In genomic region chr4:149102765-149103164, GRCh38 we compare ENCODE assay signal across 16 cellular contexts.
DNase-seq lines count a peak whose midpoint lies in the region; ATAC-seq and TF ChIP-seq lines count a peak whose summit lies in the region.
"Had no signal": no experiment of that assay in that cellular context is flagged by ENCODE, and none has a peak within 500 bp of the region (broad histone marks: within the 10 kb centered on the region; RNA-seq: fewer than 3 reads in every experiment).

No MANE protein-coding gene starts in this region.

- no peaks in the 10 kb centered on the region for H3F3A ChIP-seq in SK-N-SH (replicated peaks; ENCODE audit: insufficient read depth)
- H3F3A ChIP-seq in MM.1S (ENCODE audit: insufficient read depth, low read length), result peaks cover 13% of the 10 kb centered on the region

- H3K9ac ChIP-seq in SK-N-SH, result no peak overlapping the region
- no peak overlapping the region for H3K9ac ChIP-seq in MM.1S (ENCODE audit: low read length)
- no peak overlapping the region for H3K9ac ChIP-seq in mesenchymal stem cell (ENCODE audit: low read length)
- H3K9ac ChIP-seq: BLaER1 treated with 17β-estradiol and CSF1 and Interleukin-3, amounts not matched to agents 10 nM and 100 nM had no signal

- H3K4me2 ChIP-seq in SK-N-SH (no peak overlapping the region), MM.1S (ENCODE audit: low read depth, low read length) (peak overlapping the region; percentile 70), mesenchymal stem cell (ENCODE audit: low read length, poor library complexity, severe bottlenecking) (no peak overlapping the region)
- H3K4me2 ChIP-seq: A549; BLaER1 treated with 17β-estradiol and CSF1 and Interleukin-3, amounts not matched to agents 10 nM and 100 nM had no signal

- H3K4ac ChIP-seq in mesenchymal stem cell (ENCODE audit: low read depth in 1 of 2, low read length in 2 of 2), result no peak overlapping the region

- H3K27ac ChIP-seq in SK-N-SH (ENCODE audit: low read depth in 2 of 2, low read length in 1 of 2), result no peak overlapping the region
- H3K27ac ChIP-seq in MM.1S (ENCODE audit: low read length), result peak overlapping the region; percentile 55; the same call in 1 of the 2 replicates
- peak overlapping the region; percentile 53 for H3K27ac ChIP-seq in mesenchymal stem cell (ENCODE audit: low read length, poor library complexity, severe bottlenecking)
- H3K27ac ChIP-seq: 22Rv1; A549; BLaER1 treated with 17β-estradiol and CSF1 and Interleukin-3, amounts not matched to agents 10 nM and 100 nM had no signal

- no peaks in the 10 kb centered on the region for H3K36me3 ChIP-seq in SK-N-SH (replicated peaks in 1 of 2; ENCODE audit: control insufficient read depth in 1 of 2, insufficient read depth in 2 of 2, low read length in 1 of 2)
- H3K36me3 ChIP-seq in MM.1S (replicated peaks; ENCODE audit: insufficient read depth, low read length), result no peaks in the 10 kb centered on the region
- no peaks in the 10 kb centered on the region for H3K36me3 ChIP-seq in mesenchymal stem cell (ENCODE audit: control insufficient read depth in 1 of 2, insufficient read depth in 2 of 2, low read depth in 1 of 2, low read length in 2 of 2)
- H3K36me3 ChIP-seq: BLaER1 treated with 17β-estradiol and CSF1 and Interleukin-3, amounts not matched to agents 10 nM and 100 nM; HAP-1 had no signal

- no peak overlapping the region for H2BK12ac ChIP-seq in mesenchymal stem cell (ENCODE audit: low read length in 2 of 2)

- H4K20me1 ChIP-seq in SK-N-SH (ENCODE audit: insufficient read depth) (no peaks in the 10 kb centered on the region), MM.1S (ENCODE audit: insufficient read depth, low read length) (no peaks in the 10 kb centered on the region)
- H4K20me1 ChIP-seq: BLaER1 treated with 17β-estradiol and CSF1 and Interleukin-3, amounts not matched to agents 10 nM and 100 nM had no signal

- no peak overlapping the region for H3K23ac ChIP-seq in mesenchymal stem cell (ENCODE audit: low read length in 2 of 2)

- DNase-seq in SK-N-SH (no peak), MM.1S (peak; percentile 75), astrocyte of the cerebellum (ENCODE audit: low read depth) (peak; percentile 6), mesenchymal stem cell (no peak), NCI-H524 (lab: John Stamatoyannopoulos, UW) (no peak)
- DNase-seq in stimulated activated CD4-positive, alpha-beta T cell treated with anti-CD3 and anti-CD28 coated beads, Interleukin-4, amount 100 ng/mL, for 24 hours, result no peak
- DNase-seq: Calu3; CD8-positive, alpha-beta T cell; DMS79 treated with DMSO at 0.1 percent for 48 hours; GF-D8 had no signal

- POLR2A ChIA-PET in SK-N-SH (lab: Yijun Ruan, JAX), result no interaction called here

- in situ Hi-C loops in astrocyte of the cerebellum (cut with HindIII; ENCODE audit: low sequenced_read_pairs), result no loop called here

- no peak overlapping the region for H2BK15ac ChIP-seq in mesenchymal stem cell (ENCODE audit: low read depth, poor library complexity, severe bottlenecking)

- H3K9me2 ChIP-seq in SK-N-SH, result no peaks in the 10 kb centered on the region
- no peaks in the 10 kb centered on the region for H3K9me2 ChIP-seq in MM.1S (replicated peaks; ENCODE audit: insufficient read depth, low read length)

- H2BK120ac ChIP-seq in mesenchymal stem cell (ENCODE audit: low read depth, low read length), result no peak overlapping the region

- no peak overlapping the region for H4K8ac ChIP-seq in mesenchymal stem cell (ENCODE audit: low read length)

- no peaks in the 10 kb centered on the region for H3K4me1 ChIP-seq in SK-N-SH (ENCODE audit: control insufficient read depth in 1 of 2, insufficient read depth in 2 of 2, low read depth in 1 of 2, low read length in 1 of 2)
- H3K4me1 ChIP-seq in MM.1S (ENCODE audit: low read length), result peaks cover 20% of the 10 kb centered on the region
- H3K4me1 ChIP-seq in mesenchymal stem cell (ENCODE audit: control insufficient read depth, insufficient read depth, low read depth, low read length), result no peaks in the 10 kb centered on the region
- H3K4me1 ChIP-seq: A549; BLaER1 treated with 17β-estradiol and CSF1 and Interleukin-3, amounts not matched to agents 10 nM and 100 nM; HAP-1 had no signal

- H3K18ac ChIP-seq in mesenchymal stem cell (ENCODE audit: low read depth in 1 of 2, low read length in 2 of 2), result no peak overlapping the region

- H3K14ac ChIP-seq in mesenchymal stem cell (ENCODE audit: low read length in 2 of 2), result no peak overlapping the region

- ATAC-seq in SK-N-SH treated with all-trans-retinoic acid at 6 μM for 48 hours (no peak), GM21576 (IDR thresholded peaks at IDR 0.05; ENCODE audit: unreplicated experiment) (no peak)
- ATAC-seq: A549; CD8-positive, alpha-beta T cell had no signal

- H2AK5ac ChIP-seq in mesenchymal stem cell (ENCODE audit: low read length, severe bottlenecking), result no peak overlapping the region

- no peak overlapping the region for H2BK5ac ChIP-seq in mesenchymal stem cell (ENCODE audit: low read depth, low read length, poor library complexity, severe bottlenecking)

- no peak for TF ChIP-seq CTCF in SK-N-SH (IDR thresholded peaks at IDR 0.05)
- TF ChIP-seq CTCF in MM.1S (IDR thresholded peaks at IDR 0.05; ENCODE audit: low read length), result no peak
- TF ChIP-seq CTCF in astrocyte of the cerebellum (IDR thresholded peaks at IDR 0.05; ENCODE audit: low read depth, low read length, missing control alignments), result no peak

- H3K79me1 ChIP-seq in mesenchymal stem cell (replicated peaks; ENCODE audit: low read length, poor library complexity, severe bottlenecking), result no peaks in the 10 kb centered on the region

- peak overlapping the region; percentile 2; the same call in 1 of the 2 replicates for H2AFZ ChIP-seq in SK-N-SH (ENCODE audit: low read depth)
- peak overlapping the region; percentile 40; the same call in 1 of the 2 replicates for H2AFZ ChIP-seq in MM.1S (ENCODE audit: low read length)
- no peak overlapping the region for H2AFZ ChIP-seq in mesenchymal stem cell (ENCODE audit: low read depth, low read length)

- CTCF ChIA-PET in SK-N-SH (lab: Yijun Ruan, JAX), result no interaction called here

- no peaks in the 10 kb centered on the region for H3K9me3 ChIP-seq in SK-N-SH
- H3K9me3 ChIP-seq in MM.1S (replicated peaks; ENCODE audit: insufficient read depth, low read length), result no peaks in the 10 kb centered on the region
- peaks cover 10% of the 10 kb centered on the region for H3K9me3 ChIP-seq in mesenchymal stem cell (ENCODE audit: control insufficient read depth, low read length)
- H3K9me3 ChIP-seq: A549, HAP-1 had no signal

- H3K79me2 ChIP-seq in SK-N-SH (ENCODE audit: insufficient read depth), result no peaks in the 10 kb centered on the region
- no peaks in the 10 kb centered on the region for H3K79me2 ChIP-seq in MM.1S (ENCODE audit: low read length)

- H4K91ac ChIP-seq in mesenchymal stem cell (ENCODE audit: low read length), result no peak overlapping the region

- TF ChIP-seq EP300 in SK-N-SH (IDR thresholded peaks at IDR 0.05; ENCODE audit: borderline replicate concordance in 1 of 2, low read depth in 1 of 2, low read length in 1 of 2), result no peak

- no peak overlapping the region for H3K4me3 ChIP-seq in SK-N-SH (ENCODE audit: low read depth in 2 of 2, low read length in 1 of 2)
- H3K4me3 ChIP-seq in MM.1S (ENCODE audit: low read length), result 0 out of 2 replicates have a peak overlapping the region, but pooled peaks have one; percentile 16
- H3K4me3 ChIP-seq in astrocyte of the cerebellum (ENCODE audit: low read depth, low read length), result no peak overlapping the region
- no peak overlapping the region for H3K4me3 ChIP-seq in mesenchymal stem cell (ENCODE audit: insufficient read depth in 1 of 2, low read depth in 1 of 2, low read length in 2 of 2)
- H3K4me3 ChIP-seq: A549; BLaER1 treated with 17β-estradiol and CSF1 and Interleukin-3, amounts not matched to agents 10 nM and 100 nM; HAP-1 had no signal

- no peak for TF ChIP-seq RAD21 in SK-N-SH (IDR thresholded peaks at IDR 0.05; ENCODE audit: low read length)

- H3K27me3 ChIP-seq in SK-N-SH (ENCODE audit: insufficient read depth), result no peaks in the 10 kb centered on the region
- no peaks in the 10 kb centered on the region for H3K27me3 ChIP-seq in MM.1S (replicated peaks; ENCODE audit: insufficient read depth, low read length)
- no peaks in the 10 kb centered on the region for H3K27me3 ChIP-seq in mesenchymal stem cell (ENCODE audit: control insufficient read depth in 1 of 2, insufficient read depth in 1 of 2, low read length in 2 of 2)
- H3K27me3 ChIP-seq: BLaER1 treated with 17β-estradiol and CSF1 and Interleukin-3, amounts not matched to agents 10 nM and 100 nM had no signal

TF ChIP-seq in SK-N-SH, 30 proteins besides CTCF, POLR2A, EP300 and RAD21:
- no peak for TF ChIP-seq MXI1 (IDR thresholded peaks at IDR 0.05; ENCODE audit: low read depth, low read length)
- no peak for TF ChIP-seq NFIC (IDR thresholded peaks at IDR 0.05; ENCODE audit: borderline replicate concordance)

TF ChIP-seq in SK-N-SH treated with all-trans-retinoic acid at 6 μM for 48 hours, 23 proteins besides CTCF, POLR2A, EP300 and RAD21:
- no peak for TF ChIP-seq ZFP3 (CRISPR knock-in tag; IDR thresholded peaks at IDR 0.05)
- TF ChIP-seq SNAI2 (CRISPR knock-in tag; IDR thresholded peaks at IDR 0.05), result no peak
- no peak for TF ChIP-seq TCF4 (CRISPR knock-in tag; IDR thresholded peaks at IDR 0.05; ENCODE audit: borderline replicate concordance)

Comparison
In these comparisons a context has a peak if more than half of its experiments do, and no peak if none do; other contexts are left out.
1. DNase-seq: peak in MM.1S (single experiment) and astrocyte of the cerebellum (single experiment); none in SK-N-SH (single experiment), mesenchymal stem cell (single experiment), stimulated activated CD4-positive, alpha-beta T cell treated with anti-CD3 and anti-CD28 coated beads, Interleukin-4, amount 100 ng/mL, for 24 hours (single experiment) and NCI-H524 (0 of 2).
2. H3K27ac ChIP-seq: peak in MM.1S (single experiment) and mesenchymal stem cell (single experiment); none in SK-N-SH (0 of 2).